Comparison of ENCODE assay signal across 26 cellular contexts in genomic region chr10:13998090-13998838, GRCh38.
"Had no signal": no experiment of that assay in that cellular context is flagged by ENCODE, and none has a peak within 500 bp of the region (broad histone marks: within the 10 kb centered on the region; RNA-seq: fewer than 3 reads in every experiment).

No MANE protein-coding gene starts in this region.

- H3K4me3 ChIP-seq: body of pancreas, MG63, SK-N-MC had no signal

- DNase-seq: activated B cell treated with CpG ODN at 0.5 μM for 24 hours; activated CD4-positive, alpha-beta T cell treated with anti-CD3 and anti-CD28 coated beads for 1 hour; activated CD4-positive, alpha-beta T cell treated with anti-CD3 and anti-CD28 coated beads, Interleukin-2, amount 10 ng/mL, durations not matched to agents 24 days and 14 days; activated CD4-positive, alpha-beta T cell treated with anti-CD3 and anti-CD28 coated beads, Interleukin-2, amount 50 U/mL, for 48 hours; activated CD8-positive, alpha-beta memory T cell treated with anti-CD3 and anti-CD28 coated beads, Interleukin-2, amount 10 ng/mL, durations not matched to agents 7 days and 5 days; activated effector memory CD4-positive, alpha-beta T cell treated with Interleukin-2 at 50 U/mL for 16 hours; activated naive CD4-positive, alpha-beta T cell; activated T-cell treated with anti-CD3 and anti-CD28 coated beads, Interleukin-2, amount 50 U/mL, for 24 hours; aorta; body of pancreas; MG63; NCI-H1105; NCI-H1436; NCI-H187 treated with DMSO at 0.1 percent for 48 hours; NCI-H2081 treated with DMSO at 0.1 percent for 48 hours; NCI-H345; NCI-H510A; NCI-H69; SIG-M5; T-cell; T-helper 2 cell; T1000 had no signal

- H3K36me3 ChIP-seq: MG63 had no signal

- H3K36me3 Mint-ChIP-seq: activated CD8-positive, alpha-beta memory T cell treated with anti-CD3 and anti-CD28 coated beads, Interleukin-2, amount 10 ng/mL, durations not matched to agents 7 days and 5 days; activated naive CD4-positive, alpha-beta T cell treated with anti-CD3 and anti-CD28 coated beads, Interleukin-2, amount 50 U/mL, for 24 hours had no signal

- H3K4me1 ChIP-seq: body of pancreas had no signal

- H3K27ac Mint-ChIP-seq: activated B cell treated with CpG ODN at 0.5 μM for 24 hours; activated CD4-positive, alpha-beta T cell treated with anti-CD3 and anti-CD28 coated beads, Interleukin-2, amount 10 ng/mL, durations not matched to agents 24 days and 14 days; activated CD8-positive, alpha-beta memory T cell treated with anti-CD3 and anti-CD28 coated beads, Interleukin-2, amount 10 ng/mL, durations not matched to agents 7 days and 5 days; activated naive CD4-positive, alpha-beta T cell treated with anti-CD3 and anti-CD28 coated beads, Interleukin-2, amount 50 U/mL, for 24 hours; activated T-cell treated with anti-CD3 and anti-CD28 coated beads, Interleukin-2, amount 50 U/mL, for 24 hours; activated T-helper 1 cell treated with anti-CD3 and anti-CD28 coated beads, Interleukin-12 subunit alpha, Interleukin-12 subunit beta, Interleukin-2, Interleukin-4 antibody, amounts not matched to agents 30 ng/mL and 10 ng/mL and 1 ng/mL, durations not matched to agents 14 hours and 24 hours and 36 hours; T-cell had no signal

- ATAC-seq: activated CD8-positive, alpha-beta memory T cell treated with anti-CD3 and anti-CD28 coated beads, Interleukin-2, amount 10 ng/mL, durations not matched to agents 7 days and 5 days; body of pancreas; T-cell had no signal

- H3K27ac ChIP-seq: body of pancreas, SK-N-MC had no signal

- H3K9me3 Mint-ChIP-seq: activated B cell treated with CpG ODN at 0.5 μM for 24 hours; activated CD4-positive, alpha-beta T cell treated with anti-CD3 and anti-CD28 coated beads, Interleukin-2, amount 10 ng/mL, durations not matched to agents 24 days and 14 days; activated naive CD4-positive, alpha-beta T cell treated with anti-CD3 and anti-CD28 coated beads, Interleukin-2, amount 50 U/mL, for 24 hours; activated T-cell treated with anti-CD3 and anti-CD28 coated beads, Interleukin-2, amount 50 U/mL, for 24 hours; activated T-helper 1 cell treated with anti-CD3 and anti-CD28 coated beads, Interleukin-12 subunit alpha, Interleukin-12 subunit beta, Interleukin-2, Interleukin-4 antibody, amounts not matched to agents 30 ng/mL and 10 ng/mL and 1 ng/mL, durations not matched to agents 14 hours and 24 hours and 36 hours; central memory CD8-positive, alpha-beta T cell had no signal

- H3K27me3 ChIP-seq: body of pancreas, MG63 had no signal

- H3K27me3 Mint-ChIP-seq: activated naive CD4-positive, alpha-beta T cell treated with anti-CD3 and anti-CD28 coated beads, Interleukin-2, amount 50 U/mL, for 24 hours; activated T-cell treated with anti-CD3 and anti-CD28 coated beads, Interleukin-2, amount 50 U/mL, for 24 hours had no signal

- H3K4me3 Mint-ChIP-seq: activated B cell treated with CpG ODN at 0.5 μM for 24 hours; activated CD4-positive, alpha-beta T cell treated with anti-CD3 and anti-CD28 coated beads, Interleukin-2, amount 10 ng/mL, durations not matched to agents 24 days and 14 days; activated CD8-positive, alpha-beta memory T cell treated with anti-CD3 and anti-CD28 coated beads, Interleukin-2, amount 10 ng/mL, durations not matched to agents 7 days and 5 days; activated naive CD4-positive, alpha-beta T cell treated with anti-CD3 and anti-CD28 coated beads, Interleukin-2, amount 50 U/mL, for 24 hours; activated T-cell treated with anti-CD3 and anti-CD28 coated beads, Interleukin-2, amount 50 U/mL, for 24 hours; activated T-helper 1 cell treated with anti-CD3 and anti-CD28 coated beads, Interleukin-12 subunit alpha, Interleukin-12 subunit beta, Interleukin-2, Interleukin-4 antibody, amounts not matched to agents 30 ng/mL and 10 ng/mL and 1 ng/mL, durations not matched to agents 14 hours and 24 hours and 36 hours; central memory CD8-positive, alpha-beta T cell; T-cell had no signal

- H3K9me3 ChIP-seq: body of pancreas had no signal
